35 cellular contexts compared by ENCODE assay signal in genomic region chr17:57718878-57719277, GRCh38. TPM values are rescaled to one million over a fixed set of nuclear protein-coding genes. Genes with fewer than 3 reads are reported as not detected.
"Had no signal": no experiment of that assay in that cellular context is flagged by ENCODE, and none has a peak within 500 bp of the region (broad histone marks: within the 10 kb centered on the region; RNA-seq: fewer than 3 reads in every experiment).

No MANE protein-coding gene starts in this region.

- H3K36me3 Mint-ChIP-seq: naive thymus-derived CD8-positive, alpha-beta T cell; natural killer cell treated with Interleukin-12 subunit alpha and Interleukin-12 subunit beta and Interleukin-15 and Interleukin-18, amount 100 ng/mL, for 72 hours; stimulated activated memory B cell treated with anti-CD40 and anti-IgM and Interleukin-4, amounts not matched to agents 10 μg/mL and 1 μg/mL and 100 μg/mL, for 72 hours; type B pancreatic cell had no signal

- H3K27me3 ChIP-seq: ovary, testis, uterus had no signal

- H3K36me3 ChIP-seq: neutrophil, ovary, spleen, suprapubic skin, tibial artery, transverse colon, upper lobe of right lung, uterus had no signal

- DNase-seq: naive thymus-derived CD8-positive, alpha-beta T cell; nephron progenitor cell; nucleus accumbens; ovary; psoas muscle; right cardiac atrium; spleen; stimulated activated CD4-positive, alpha-beta T cell treated with anti-CD3 and anti-CD28 coated beads, Interleukin-12 subunit alpha, Interleukin-12 subunit beta, amount 100 ng/mL, for 4 hours; stimulated activated CD4-positive, alpha-beta T cell treated with anti-CD3 and anti-CD28 coated beads, Interleukin-1b, Interleukin-23, amount 100 ng/mL, for 48 hours; stimulated activated CD4-positive, alpha-beta T cell treated with anti-CD3 and anti-CD28 coated beads, Interleukin-4, amount 100 ng/mL, for 1 hour; stimulated activated CD4-positive, alpha-beta T cell treated with anti-CD3 and anti-CD28 coated beads, Interleukin-4, amount 100 ng/mL, for 4 hours; stimulated activated CD8-positive, alpha-beta memory T cell treated with anti-CD3 and anti-CD28 coated beads, Interleukin-4, amount 100 ng/mL, for 48 hours; stimulated activated naive CD4-positive, alpha-beta T cell; stimulated activated naive CD8-positive, alpha-beta T cell treated with anti-CD3 and anti-CD28 coated beads, Interleukin-15, amount 100 ng/mL, for 72 hours; stimulated activated naive CD8-positive, alpha-beta T cell treated with anti-CD3 and anti-CD28 coated beads, Interleukin-15, Interleukin-2, amounts not matched to agents 100 U/mL and 50 U/mL, for 24 hours; substantia nigra; testis; transverse colon; upper lobe of right lung; uterus had no signal

- H3K4me2 ChIP-seq: smooth muscle cell had no signal

- H3K4me3 Mint-ChIP-seq: naive thymus-derived CD8-positive, alpha-beta T cell; natural killer cell treated with Interleukin-12 subunit alpha and Interleukin-12 subunit beta and Interleukin-15 and Interleukin-18, amount 100 ng/mL, for 72 hours; nephron progenitor cell; neural crest cell; stimulated activated memory B cell treated with anti-CD40 and anti-IgM and Interleukin-4, amounts not matched to agents 10 μg/mL and 1 μg/mL and 100 μg/mL, for 72 hours; stimulated activated naive CD8-positive, alpha-beta T cell treated with anti-CD3 and anti-CD28 coated beads, Interleukin-15, amount 100 ng/mL, for 72 hours; type B pancreatic cell had no signal

- H3K9me3 Mint-ChIP-seq: naive thymus-derived CD8-positive, alpha-beta T cell; natural killer cell treated with Interleukin-12 subunit alpha and Interleukin-12 subunit beta and Interleukin-15 and Interleukin-18, amount 100 ng/mL, for 72 hours; nephron progenitor cell; neural crest cell; stimulated activated memory B cell treated with anti-CD40 and anti-IgM and Interleukin-4, amounts not matched to agents 10 μg/mL and 1 μg/mL and 100 μg/mL, for 72 hours; stimulated activated naive CD8-positive, alpha-beta T cell treated with anti-CD3 and anti-CD28 coated beads, Interleukin-15, amount 100 ng/mL, for 72 hours; type B pancreatic cell had no signal

- H3K4me3 ChIP-seq: ovary, psoas muscle, skin epidermis, smooth muscle cell, spleen, suprapubic skin, testis, tibial artery, transverse colon, upper lobe of right lung, uterus had no signal

- H3K9ac ChIP-seq: parathyroid adenoma had no signal

- H3K9me3 ChIP-seq: neutrophil, ovary, psoas muscle, spleen, suprapubic skin, testis, tibial artery, transverse colon, upper lobe of right lung, uterus had no signal

- H3K27ac ChIP-seq: neutrophil, ovary, parathyroid adenoma, psoas muscle, skin epidermis, spleen, suprapubic skin, testis, tibial artery, transverse colon, upper lobe of right lung, uterus had no signal

- H3K27ac Mint-ChIP-seq: natural killer cell treated with Interleukin-12 subunit alpha and Interleukin-12 subunit beta and Interleukin-15 and Interleukin-18, amount 100 ng/mL, for 72 hours; nephron progenitor cell; progenitor cell of endocrine pancreas; stimulated activated memory B cell treated with anti-CD40 and anti-IgM and Interleukin-4, amounts not matched to agents 10 μg/mL and 1 μg/mL and 100 μg/mL, for 72 hours; stimulated activated naive CD8-positive, alpha-beta T cell treated with anti-CD3 and anti-CD28 coated beads, Interleukin-15, amount 100 ng/mL, for 72 hours; type B pancreatic cell had no signal

- H3K4me1 ChIP-seq: parathyroid adenoma, psoas muscle, suprapubic skin, testis, tibial artery, transverse colon, upper lobe of right lung, uterus had no signal

RNA-seq across cellular contexts. Expression of gene CCDC182, which starts 26.2 kb away (rescaled TPM):
- total RNA-seq: naive thymus-derived CD8-positive, alpha-beta T cell; natural killer cell treated with Interleukin-12 subunit alpha and Interleukin-12 subunit beta and Interleukin-15 and Interleukin-18, amount 100 ng/mL, for 72 hours; neural crest cell; omental fat pad; ovary; progenitor cell of endocrine pancreas; psoas muscle; renal cortical epithelial cell; right cardiac atrium; sciatic nerve; smooth muscle cell; spleen; suprapubic skin; transverse colon; upper lobe of right lung; urinary bladder; uterus had no signal
